ENCODE assay signal across 1 cellular context in the genomic region with DNA sequence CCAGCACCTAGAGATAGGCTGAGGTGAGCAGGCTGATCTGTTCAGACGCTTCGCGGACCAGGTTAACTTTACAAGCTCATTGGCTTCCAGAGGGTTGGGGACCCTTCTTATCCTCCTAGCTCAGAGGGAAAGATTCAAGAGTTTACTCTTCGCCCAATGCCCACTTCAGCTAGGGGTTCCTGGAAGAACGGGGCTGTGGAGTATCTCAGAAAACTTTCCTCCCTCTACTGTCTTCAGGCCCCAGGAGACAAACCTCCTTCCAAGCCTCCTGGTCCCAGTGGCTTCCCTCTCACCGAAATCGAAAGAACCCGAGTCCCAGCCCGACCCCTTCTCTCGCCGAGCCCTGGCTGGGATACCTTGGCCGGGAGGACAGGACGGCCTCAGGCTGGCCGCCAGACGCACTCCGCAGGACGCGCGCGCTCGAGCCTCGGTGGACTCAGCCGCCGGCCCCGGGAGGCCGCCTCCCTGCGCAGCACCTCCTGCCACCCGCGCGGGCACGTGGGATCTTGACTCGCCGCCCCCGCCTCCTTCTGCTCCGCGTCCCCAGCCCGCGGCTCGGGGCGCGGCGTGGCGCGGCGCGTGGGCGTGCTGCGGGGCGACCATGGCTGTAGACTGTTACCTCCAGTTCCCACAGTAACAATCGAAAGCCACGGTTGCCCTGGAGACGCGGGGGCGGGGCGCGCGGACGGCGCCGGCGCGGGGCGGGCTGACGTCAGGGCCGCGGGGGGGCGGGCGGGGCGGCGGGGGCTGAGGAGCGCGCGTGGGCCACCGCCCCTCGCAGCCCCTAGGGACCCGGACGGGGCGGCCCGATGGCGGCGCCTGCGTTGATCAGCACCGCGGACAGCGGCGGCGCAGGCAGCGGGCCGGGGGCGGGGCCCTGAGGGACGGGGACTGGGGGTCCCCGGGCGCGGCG.
TF ChIP-seq lines count a peak whose summit lies in the region.

No MANE protein-coding gene starts in this region.

TF ChIP-seq in GM12878, 131 proteins besides CTCF, POLR2A, EP300 and RAD21:
- TF ChIP-seq YY1 (IDR thresholded peaks at IDR 0.05; ENCODE audit: low read depth, low read length) (0 out of 2 replicates have a peak, but pooled peaks have one; percentile 37), BHLHE40 (IDR thresholded peaks at IDR 0.05; ENCODE audit: borderline replicate concordance in 1 of 2, low read depth in 2 of 2, low read length in 1 of 2) (peak; percentile 21 to 88; a peak in 2 of 4 replicates), DPF2 (IDR thresholded peaks at IDR 0.05) (peak; percentile 76), HDGF (IDR thresholded peaks at IDR 0.05) (no peak), MXI1 (IDR thresholded peaks at IDR 0.05; ENCODE audit: low read depth, low read length) (peak; percentile 98), LARP7 (IDR thresholded peaks at IDR 0.05) (peak; percentile 75), RELA (IDR thresholded peaks at IDR 0.05; ENCODE audit: borderline replicate concordance, partially characterized antibody) (peak; percentile 26), TCF7 (IDR thresholded peaks at IDR 0.05; ENCODE audit: borderline replicate concordance) (no peak), MTA2 (IDR thresholded peaks at IDR 0.05; ENCODE audit: low read depth) (no peak), SMARCA5 (IDR thresholded peaks at IDR 0.05) (peak; percentile 52), RB1 (IDR thresholded peaks at IDR 0.05; ENCODE audit: borderline replicate concordance) (peak; percentile 40; the same call in 1 of the 2 replicates), CBX3 (IDR thresholded peaks at IDR 0.05; ENCODE audit: borderline replicate concordance, low read depth) (no peak), ZNF217 (IDR thresholded peaks at IDR 0.05) (0 out of 2 replicates have a peak, but pooled peaks have one; percentile 26), NRF1 (conservative IDR thresholded peaks at IDR 0.05; ENCODE audit: low read depth, low read length) (0 out of 2 replicates have a peak, but pooled peaks have one; percentile 6), CREB1 (IDR thresholded peaks at IDR 0.05; ENCODE audit: low read depth) (0 out of 2 replicates have a peak, but pooled peaks have one; percentile 42), STAT1 (conservative IDR thresholded peaks at IDR 0.05) (0 out of 2 replicates have a peak, but pooled peaks have one; percentile 34), BACH1 (IDR thresholded peaks at IDR 0.05; ENCODE audit: borderline replicate concordance) (peak; percentile 94), SIN3A (IDR thresholded peaks at IDR 0.05; ENCODE audit: low read depth, low read length) (peak; percentile 93; the same call in 1 of the 2 replicates), IKZF1 (conservative IDR thresholded peaks at IDR 0.05) (peak; percentile 58; the same call in 1 of the 2 replicates), EGR1 (IDR thresholded peaks at IDR 0.05; ENCODE audit: borderline replicate concordance in 1 of 2, low read depth in 2 of 2, low read length in 2 of 2) (peak; percentile 75 to 96), GATAD2B (conservative IDR thresholded peaks at IDR 0.05; ENCODE audit: low read depth) (peak; percentile 62; the same call in 1 of the 2 replicates), ETV6 (conservative IDR thresholded peaks at IDR 0.05 in 1 of 2, IDR thresholded peaks at IDR 0.05 in 1 of 2; ENCODE audit: borderline replicate concordance in 1 of 2, low read depth in 1 of 2) (no peak), ZNF207 (IDR thresholded peaks at IDR 0.05; ENCODE audit: borderline replicate concordance) (peak; percentile 79)
- TF ChIP-seq, protein P1, sequence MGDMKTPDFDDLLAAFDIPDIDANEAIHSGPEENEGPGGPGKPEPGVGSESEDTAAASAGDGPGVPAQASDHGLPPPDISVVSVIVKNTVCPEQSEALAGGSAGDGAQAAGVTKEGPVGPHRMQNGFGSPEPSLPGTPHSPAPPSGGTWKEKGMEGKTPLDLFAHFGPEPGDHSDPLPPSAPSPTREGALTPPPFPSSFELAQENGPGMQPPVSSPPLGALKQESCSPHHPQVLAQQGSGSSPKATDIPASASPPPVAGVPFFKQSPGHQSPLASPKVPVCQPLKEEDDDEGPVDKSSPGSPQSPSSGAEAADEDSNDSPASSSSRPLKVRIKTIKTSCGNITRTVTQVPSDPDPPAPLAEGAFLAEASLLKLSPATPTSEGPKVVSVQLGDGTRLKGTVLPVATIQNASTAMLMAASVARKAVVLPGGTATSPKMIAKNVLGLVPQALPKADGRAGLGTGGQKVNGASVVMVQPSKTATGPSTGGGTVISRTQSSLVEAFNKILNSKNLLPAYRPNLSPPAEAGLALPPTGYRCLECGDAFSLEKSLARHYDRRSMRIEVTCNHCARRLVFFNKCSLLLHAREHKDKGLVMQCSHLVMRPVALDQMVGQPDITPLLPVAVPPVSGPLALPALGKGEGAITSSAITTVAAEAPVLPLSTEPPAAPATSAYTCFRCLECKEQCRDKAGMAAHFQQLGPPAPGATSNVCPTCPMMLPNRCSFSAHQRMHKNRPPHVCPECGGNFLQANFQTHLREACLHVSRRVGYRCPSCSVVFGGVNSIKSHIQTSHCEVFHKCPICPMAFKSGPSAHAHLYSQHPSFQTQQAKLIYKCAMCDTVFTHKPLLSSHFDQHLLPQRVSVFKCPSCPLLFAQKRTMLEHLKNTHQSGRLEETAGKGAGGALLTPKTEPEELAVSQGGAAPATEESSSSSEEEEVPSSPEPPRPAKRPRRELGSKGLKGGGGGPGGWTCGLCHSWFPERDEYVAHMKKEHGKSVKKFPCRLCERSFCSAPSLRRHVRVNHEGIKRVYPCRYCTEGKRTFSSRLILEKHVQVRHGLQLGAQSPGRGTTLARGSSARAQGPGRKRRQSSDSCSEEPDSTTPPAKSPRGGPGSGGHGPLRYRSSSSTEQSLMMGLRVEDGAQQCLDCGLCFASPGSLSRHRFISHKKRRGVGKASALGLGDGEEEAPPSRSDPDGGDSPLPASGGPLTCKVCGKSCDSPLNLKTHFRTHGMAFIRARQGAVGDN (IDR thresholded peaks at IDR 0.05) = peak; percentile 66
- TF ChIP-seq, protein P2, sequence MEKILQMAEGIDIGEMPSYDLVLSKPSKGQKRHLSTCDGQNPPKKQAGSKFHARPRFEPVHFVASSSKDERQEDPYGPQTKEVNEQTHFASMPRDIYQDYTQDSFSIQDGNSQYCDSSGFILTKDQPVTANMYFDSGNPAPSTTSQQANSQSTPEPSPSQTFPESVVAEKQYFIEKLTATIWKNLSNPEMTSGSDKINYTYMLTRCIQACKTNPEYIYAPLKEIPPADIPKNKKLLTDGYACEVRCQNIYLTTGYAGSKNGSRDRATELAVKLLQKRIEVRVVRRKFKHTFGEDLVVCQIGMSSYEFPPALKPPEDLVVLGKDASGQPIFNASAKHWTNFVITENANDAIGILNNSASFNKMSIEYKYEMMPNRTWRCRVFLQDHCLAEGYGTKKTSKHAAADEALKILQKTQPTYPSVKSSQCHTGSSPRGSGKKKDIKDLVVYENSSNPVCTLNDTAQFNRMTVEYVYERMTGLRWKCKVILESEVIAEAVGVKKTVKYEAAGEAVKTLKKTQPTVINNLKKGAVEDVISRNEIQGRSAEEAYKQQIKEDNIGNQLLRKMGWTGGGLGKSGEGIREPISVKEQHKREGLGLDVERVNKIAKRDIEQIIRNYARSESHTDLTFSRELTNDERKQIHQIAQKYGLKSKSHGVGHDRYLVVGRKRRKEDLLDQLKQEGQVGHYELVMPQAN (conservative IDR thresholded peaks at IDR 0.05) = peak; percentile 92
- TF ChIP-seq, protein P3, sequence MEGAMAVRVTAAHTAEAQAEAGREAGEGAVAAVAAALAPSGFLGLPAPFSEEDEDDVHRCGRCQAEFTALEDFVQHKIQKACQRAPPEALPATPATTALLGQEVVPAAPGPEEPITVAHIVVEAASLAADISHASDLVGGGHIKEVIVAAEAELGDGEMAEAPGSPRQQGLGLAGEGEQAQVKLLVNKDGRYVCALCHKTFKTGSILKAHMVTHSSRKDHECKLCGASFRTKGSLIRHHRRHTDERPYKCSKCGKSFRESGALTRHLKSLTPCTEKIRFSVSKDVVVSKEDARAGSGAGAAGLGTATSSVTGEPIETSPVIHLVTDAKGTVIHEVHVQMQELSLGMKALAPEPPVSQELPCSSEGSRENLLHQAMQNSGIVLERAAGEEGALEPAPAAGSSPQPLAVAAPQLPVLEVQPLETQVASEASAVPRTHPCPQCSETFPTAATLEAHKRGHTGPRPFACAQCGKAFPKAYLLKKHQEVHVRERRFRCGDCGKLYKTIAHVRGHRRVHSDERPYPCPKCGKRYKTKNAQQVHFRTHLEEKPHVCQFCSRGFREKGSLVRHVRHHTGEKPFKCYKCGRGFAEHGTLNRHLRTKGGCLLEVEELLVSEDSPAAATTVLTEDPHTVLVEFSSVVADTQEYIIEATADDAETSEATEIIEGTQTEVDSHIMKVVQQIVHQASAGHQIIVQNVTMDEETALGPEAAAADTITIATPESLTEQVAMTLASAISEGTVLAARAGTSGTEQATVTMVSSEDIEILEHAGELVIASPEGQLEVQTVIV (IDR thresholded peaks at IDR 0.05; ENCODE audit: borderline replicate concordance, partially characterized antibody) = no peak
- TF ChIP-seq, protein P4, sequence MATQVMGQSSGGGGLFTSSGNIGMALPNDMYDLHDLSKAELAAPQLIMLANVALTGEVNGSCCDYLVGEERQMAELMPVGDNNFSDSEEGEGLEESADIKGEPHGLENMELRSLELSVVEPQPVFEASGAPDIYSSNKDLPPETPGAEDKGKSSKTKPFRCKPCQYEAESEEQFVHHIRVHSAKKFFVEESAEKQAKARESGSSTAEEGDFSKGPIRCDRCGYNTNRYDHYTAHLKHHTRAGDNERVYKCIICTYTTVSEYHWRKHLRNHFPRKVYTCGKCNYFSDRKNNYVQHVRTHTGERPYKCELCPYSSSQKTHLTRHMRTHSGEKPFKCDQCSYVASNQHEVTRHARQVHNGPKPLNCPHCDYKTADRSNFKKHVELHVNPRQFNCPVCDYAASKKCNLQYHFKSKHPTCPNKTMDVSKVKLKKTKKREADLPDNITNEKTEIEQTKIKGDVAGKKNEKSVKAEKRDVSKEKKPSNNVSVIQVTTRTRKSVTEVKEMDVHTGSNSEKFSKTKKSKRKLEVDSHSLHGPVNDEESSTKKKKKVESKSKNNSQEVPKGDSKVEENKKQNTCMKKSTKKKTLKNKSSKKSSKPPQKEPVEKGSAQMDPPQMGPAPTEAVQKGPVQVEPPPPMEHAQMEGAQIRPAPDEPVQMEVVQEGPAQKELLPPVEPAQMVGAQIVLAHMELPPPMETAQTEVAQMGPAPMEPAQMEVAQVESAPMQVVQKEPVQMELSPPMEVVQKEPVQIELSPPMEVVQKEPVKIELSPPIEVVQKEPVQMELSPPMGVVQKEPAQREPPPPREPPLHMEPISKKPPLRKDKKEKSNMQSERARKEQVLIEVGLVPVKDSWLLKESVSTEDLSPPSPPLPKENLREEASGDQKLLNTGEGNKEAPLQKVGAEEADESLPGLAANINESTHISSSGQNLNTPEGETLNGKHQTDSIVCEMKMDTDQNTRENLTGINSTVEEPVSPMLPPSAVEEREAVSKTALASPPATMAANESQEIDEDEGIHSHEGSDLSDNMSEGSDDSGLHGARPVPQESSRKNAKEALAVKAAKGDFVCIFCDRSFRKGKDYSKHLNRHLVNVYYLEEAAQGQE (IDR thresholded peaks at IDR 0.05; ENCODE audit: low read depth, low read length) = peak; percentile 97
- TF ChIP-seq, protein P5, sequence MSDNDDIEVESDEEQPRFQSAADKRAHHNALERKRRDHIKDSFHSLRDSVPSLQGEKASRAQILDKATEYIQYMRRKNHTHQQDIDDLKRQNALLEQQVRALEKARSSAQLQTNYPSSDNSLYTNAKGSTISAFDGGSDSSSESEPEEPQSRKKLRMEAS (IDR thresholded peaks at IDR 0.05; ENCODE audit: low read depth, low read length) = peak; percentile 76
- TF ChIP-seq, protein P6, sequence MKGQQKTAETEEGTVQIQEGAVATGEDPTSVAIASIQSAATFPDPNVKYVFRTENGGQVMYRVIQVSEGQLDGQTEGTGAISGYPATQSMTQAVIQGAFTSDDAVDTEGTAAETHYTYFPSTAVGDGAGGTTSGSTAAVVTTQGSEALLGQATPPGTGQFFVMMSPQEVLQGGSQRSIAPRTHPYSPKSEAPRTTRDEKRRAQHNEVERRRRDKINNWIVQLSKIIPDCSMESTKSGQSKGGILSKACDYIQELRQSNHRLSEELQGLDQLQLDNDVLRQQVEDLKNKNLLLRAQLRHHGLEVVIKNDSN (IDR thresholded peaks at IDR 0.05; ENCODE audit: borderline replicate concordance, extremely low read length, insufficient read depth, low read depth, low read length) = peak; percentile 52
TF ChIP-seq in GM12878: peak in this region for 23.
